15 cellular contexts compared by ENCODE assay signal in genomic region chr22:44580176-44580575, GRCh38.
"Had no signal": no experiment of that assay in that cellular context is flagged by ENCODE, and none has a peak within 500 bp of the region (broad histone marks: within the 10 kb centered on the region; RNA-seq: fewer than 3 reads in every experiment).

No MANE protein-coding gene starts in this region.

- H3K36me3 ChIP-seq: gastrocnemius medialis, heart left ventricle, right atrium auricular region, stomach had no signal

- H3K9me3 ChIP-seq: gastrocnemius medialis, heart left ventricle, mucosa of descending colon, right atrium auricular region, SK-N-SH, stomach, testis had no signal

- H3K4me3 ChIP-seq: gastrocnemius medialis, heart left ventricle, mucosa of descending colon, right atrium auricular region, stomach, testis had no signal

- H3K27me3 ChIP-seq: right atrium auricular region, testis had no signal

- H3K27ac Mint-ChIP-seq: endodermal cell; naive thymus-derived CD4-positive, alpha-beta T cell; progenitor cell of endocrine pancreas had no signal

- H3K4me1 Mint-ChIP-seq: endodermal cell had no signal

- H3K4me1 ChIP-seq: gastrocnemius medialis, right atrium auricular region, stomach, testis had no signal

- H3K4me3 Mint-ChIP-seq: activated T-cell treated with anti-CD3 and anti-CD28 coated beads, Interleukin-2, amount 50 U/mL, for 4 hours; endodermal cell; naive thymus-derived CD4-positive, alpha-beta T cell had no signal

- H3K9me3 Mint-ChIP-seq: activated T-cell treated with anti-CD3 and anti-CD28 coated beads, Interleukin-2, amount 50 U/mL, for 4 hours; endodermal cell; naive thymus-derived CD4-positive, alpha-beta T cell had no signal

- ATAC-seq: activated T-cell treated with anti-CD3 and anti-CD28 coated beads, Interleukin-2, amount 50 U/mL, for 4 hours; gastrocnemius medialis; heart left ventricle; mucosa of descending colon; naive thymus-derived CD4-positive, alpha-beta T cell had no signal

- H3K27ac ChIP-seq: gastrocnemius medialis, heart left ventricle, right atrium auricular region, stomach, testis had no signal

- DNase-seq: activated CD4-positive, alpha-beta T cell treated with anti-CD3 and anti-CD28 coated beads, Interleukin-2, amount 50 U/mL, for 48 hours; activated gamma-delta T cell treated with Interleukin-2 at 50 U/mL for 16 hours; activated T-cell treated with anti-CD3 and anti-CD28 coated beads, Interleukin-2, amount 50 U/mL, for 4 hours; gastrocnemius medialis; naive thymus-derived CD4-positive, alpha-beta T cell; SK-N-SH; stomach; T-helper 1 cell; T1000; testis had no signal
